ENCODE assay signal across 10 cellular contexts in the genomic region with DNA sequence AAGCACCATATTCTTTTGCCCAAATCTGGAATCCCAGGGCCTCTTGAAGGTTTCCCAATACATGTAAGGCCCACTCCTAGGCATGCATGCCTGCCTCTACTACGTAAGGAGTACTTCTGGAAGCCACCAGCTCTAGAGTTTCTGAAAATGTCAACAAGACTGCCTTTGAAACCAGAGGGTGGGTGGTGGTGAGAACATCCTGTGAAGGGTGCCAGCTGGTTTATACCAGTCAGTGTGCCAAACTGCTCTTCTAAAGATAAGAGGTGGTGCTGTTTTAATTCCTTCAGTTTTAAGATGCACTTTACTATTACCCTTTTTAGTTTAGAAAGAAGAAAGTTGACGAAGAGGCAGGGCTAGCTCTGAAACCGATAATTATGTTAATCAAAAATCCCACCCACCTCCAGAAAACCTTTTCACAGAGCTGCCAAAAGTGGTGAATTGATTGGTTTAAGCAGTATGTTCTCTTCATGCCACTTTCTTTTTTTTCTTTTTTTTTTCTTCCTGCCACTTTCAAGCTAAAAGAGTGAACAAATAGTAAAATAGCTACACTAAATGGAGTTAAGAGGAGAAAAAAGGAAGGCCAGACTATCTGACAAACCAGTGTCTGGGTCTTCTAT. TPM values are rescaled to one million over a fixed set of nuclear protein-coding genes. Genes with fewer than 3 reads are reported as not detected.
DNase-seq lines count a peak whose midpoint lies in the region; ATAC-seq and TF ChIP-seq lines count a peak whose summit lies in the region.
"Had no signal": no experiment of that assay in that cellular context is flagged by ENCODE, and none has a peak within 500 bp of the region (broad histone marks: within the 10 kb centered on the region; RNA-seq: fewer than 3 reads in every experiment).

No MANE protein-coding gene starts in this region.

- ATAC-seq in GM19324 (IDR thresholded peaks at IDR 0.05; ENCODE audit: low FRiP score, unreplicated experiment) = peak; percentile 71
- peak; percentile 74 for ATAC-seq in body of pancreas

- DNase-seq in T-helper 22 cell (ENCODE audit: low read depth) = peak; percentile 4
- peak; percentile 40 to 68 (median 59) for DNase-seq in body of pancreas
- DNase-seq in stimulated activated CD4-positive, alpha-beta T cell treated with anti-CD3 and anti-CD28 coated beads, TNF-alpha, amount 100 ng/mL, for 1 hour (ENCODE audit: low read depth in 3 of 3, low spot score in 1 of 3) = peak in 2 of 3 donors; percentile 8 to 19
- no peak for DNase-seq in NCI-H345 (lab: John Stamatoyannopoulos, UW)
- DNase-seq in putamen (ENCODE audit: low spot score) = no peak
- no peak for DNase-seq in T-helper 9 cell
- no peak for DNase-seq in GDM1 (lab: John Stamatoyannopoulos, UW)
- DNase-seq: GF-D8, PC-9 had no signal

- WGBS in body of pancreas, 2 donors = 43 to 44% methylated on average over 3 of the region's 3 CpGs

- H3K36me3 ChIP-seq in body of pancreas (replicated peaks in 1 of 2; ENCODE audit: insufficient read depth in 1 of 2, low read depth in 2 of 2) = no peaks in the 10 kb centered on the region

- intact Hi-C loops in body of pancreas (cut with DNase I) = no loop called here

- H3K27me3 ChIP-seq in body of pancreas = no peaks in the 10 kb centered on the region

- no peak overlapping the region for H3K4me3 ChIP-seq in body of pancreas
- H3K4me3 ChIP-seq: PC-9 had no signal

- H3K4me1 ChIP-seq in body of pancreas = peaks cover 13% of the 10 kb centered on the region

- no peak for TF ChIP-seq POLR2A in body of pancreas (IDR thresholded peaks at IDR 0.05)

- TF ChIP-seq CTCF in body of pancreas (IDR thresholded peaks at IDR 0.05) = no peak

- H3K27ac ChIP-seq in body of pancreas = peak overlapping the region in 3 of 4 donors; percentile 53 to 58 (median 54)
- H3K27ac ChIP-seq: PC-9 had no signal

- no peaks in the 10 kb centered on the region for H3K9me3 ChIP-seq in body of pancreas

RNA-seq across cellular contexts. Expression of gene WDR89, which starts 8.8 kb away (rescaled TPM):
- total RNA-seq in body of pancreas = 1 to 10 TPM; 2.6 to 7.3 TPM

Comparison
In these comparisons a context has a peak if more than half of its experiments do, and no peak if none do; other contexts are left out.
1. DNase-seq: peak in T-helper 22 cell (single experiment), body of pancreas (4 of 4) and stimulated activated CD4-positive, alpha-beta T cell treated with anti-CD3 and anti-CD28 coated beads, TNF-alpha, amount 100 ng/mL, for 1 hour (2 of 3); none in NCI-H345 (single experiment), putamen (single experiment), T-helper 9 cell (single experiment) and GDM1 (single experiment).